8 cellular contexts compared by ENCODE assay signal in genomic region chr18:21682276-21683051, GRCh38. TPM values are rescaled to one million over a fixed set of nuclear protein-coding genes. Genes with fewer than 3 reads are reported as not detected.
DNase-seq lines count a peak whose midpoint lies in the region; ATAC-seq and TF ChIP-seq lines count a peak whose summit lies in the region.

No MANE protein-coding gene starts in this region.

- H3K4me3 Mint-ChIP-seq in CD4-positive, CD25-positive, alpha-beta regulatory T cell: no peak overlapping the region

- H3K36me3 Mint-ChIP-seq in CD4-positive, CD25-positive, alpha-beta regulatory T cell: peaks cover 3% of the 10 kb centered on the region

- TF ChIP-seq CTCF in NB4 (IDR thresholded peaks at IDR 0.05; ENCODE audit: low read depth, low read length) (no peak), lower lobe of right lung (IDR thresholded peaks at IDR 0.05) (no peak)

- H3K27me3 Mint-ChIP-seq in CD4-positive, CD25-positive, alpha-beta regulatory T cell: no peaks in the 10 kb centered on the region

- H3K27ac Mint-ChIP-seq in CD4-positive, CD25-positive, alpha-beta regulatory T cell: no peak overlapping the region

- DNase-seq in CD4-positive, CD25-positive, alpha-beta regulatory T cell: peak in 2 of 3 donors; percentile 58 to 89
- DNase-seq in NB4 (ENCODE audit: low read depth) (peak; percentile 83), caudate nucleus (lab: John Stamatoyannopoulos, UW) (no peak), lower lobe of right lung (no peak), DMS153 treated with DMSO at 0.1 percent for 48 hours (lab: John Stamatoyannopoulos, UW; ENCODE audit: unreplicated experiment) (no peak), NCI-H187 treated with DMSO at 0.1 percent for 48 hours (lab: John Stamatoyannopoulos, UW) (no peak)

- peaks cover 20% of the 10 kb centered on the region for H3K4me1 ChIP-seq in CD4-positive, CD25-positive, alpha-beta regulatory T cell (ENCODE audit: control insufficient read depth, insufficient read depth, low read length, poor library complexity, severe bottlenecking)
- peaks cover 33% of the 10 kb centered on the region for H3K4me1 ChIP-seq in lower lobe of right lung
- no peaks in the 10 kb centered on the region for H3K4me1 ChIP-seq in urinary bladder (ENCODE audit: insufficient read depth)

- peaks cover 12% of the 10 kb centered on the region for H3K36me3 ChIP-seq in CD4-positive, CD25-positive, alpha-beta regulatory T cell (ENCODE audit: control insufficient read depth, insufficient read depth, low read length)
- H3K36me3 ChIP-seq in lower lobe of right lung (no peaks in the 10 kb centered on the region), urinary bladder (ENCODE audit: insufficient read depth) (no peaks in the 10 kb centered on the region)

- H3K27me3 ChIP-seq in CD4-positive, CD25-positive, alpha-beta regulatory T cell (ENCODE audit: control insufficient read depth, insufficient read depth, low read length): no peaks in the 10 kb centered on the region
- H3K27me3 ChIP-seq in lower lobe of right lung (ENCODE audit: low read depth): no peaks in the 10 kb centered on the region

- 23% methylated on average over 14 of the region's 14 CpGs for WGBS in urinary bladder

- H3K9me3 Mint-ChIP-seq in CD4-positive, CD25-positive, alpha-beta regulatory T cell: no peaks in the 10 kb centered on the region

- ATAC-seq in CD4-positive, CD25-positive, alpha-beta regulatory T cell (ENCODE audit: low read depth in 2 of 2): peak; percentile 79 to 81
- ATAC-seq in GM21360 (IDR thresholded peaks at IDR 0.05; ENCODE audit: unreplicated experiment) (peak; percentile 42), lower lobe of right lung (peak; percentile 84 to 87)

- no peaks in the 10 kb centered on the region for H3K9me3 ChIP-seq in CD4-positive, CD25-positive, alpha-beta regulatory T cell (ENCODE audit: control insufficient read depth in 2 of 2, low read length in 2 of 2)
- no peaks in the 10 kb centered on the region for H3K9me3 ChIP-seq in lower lobe of right lung

- no peak for TF ChIP-seq POLR2A in NB4 (IDR thresholded peaks at IDR 0.05; ENCODE audit: extremely low read depth, insufficient read length)

- peak overlapping the region; percentile 86 for H3K4me3 ChIP-seq in CD4-positive, CD25-positive, alpha-beta regulatory T cell (ENCODE audit: low read depth, low read length)
- peak overlapping the region; percentile 51 for H3K4me3 ChIP-seq in NB4 (ENCODE audit: low read depth, low read length)
- peak overlapping the region; percentile 53 for H3K4me3 ChIP-seq in lower lobe of right lung
- peak overlapping the region; percentile 30 for H3K4me3 ChIP-seq in urinary bladder (ENCODE audit: low read depth, low read length)

- H3K4me1 Mint-ChIP-seq in CD4-positive, CD25-positive, alpha-beta regulatory T cell: peaks cover 13 to 29% (median 19%) of the 10 kb centered on the region in 4 donors

- intact Hi-C loops in lower lobe of right lung (cut with DNase I): no loop called here

- peak overlapping the region; percentile 86 for H3K27ac ChIP-seq in CD4-positive, CD25-positive, alpha-beta regulatory T cell (ENCODE audit: insufficient read depth, low read length, poor library complexity, severe bottlenecking)
- H3K27ac ChIP-seq in caudate nucleus (ENCODE audit: low read depth, low read length) (peak overlapping the region; percentile 2), lower lobe of right lung (peak overlapping the region; percentile 80), urinary bladder (ENCODE audit: low read depth) (peak overlapping the region; percentile 53)

RNA-seq across cellular contexts. Expression of gene ABHD3, which starts 22.1 kb away (rescaled TPM):
- 57.1 TPM for total RNA-seq in CD4-positive, CD25-positive, alpha-beta regulatory T cell
- 10 to 100 TPM; 37.7 to 48.7 (median 44.7) TPM for polyA plus RNA-seq in CD4-positive, CD25-positive, alpha-beta regulatory T cell
- 32.0 TPM for total RNA-seq in lower lobe of right lung
- total RNA-seq in urinary bladder: 21.4 TPM
- 14.2 TPM for polyA plus RNA-seq in urinary bladder

RNA-seq across cellular contexts. Expression of gene MIB1, which starts 58.1 kb away (rescaled TPM):
- 37.7 TPM for total RNA-seq in CD4-positive, CD25-positive, alpha-beta regulatory T cell
- 1 to 10 TPM; 7.3 to 9.9 (median 7.7) TPM for polyA plus RNA-seq in CD4-positive, CD25-positive, alpha-beta regulatory T cell
- total RNA-seq in lower lobe of right lung (29.3 TPM), urinary bladder (103 TPM)
- polyA plus RNA-seq in urinary bladder: 14.0 TPM

Comparison
In these comparisons a context has a peak if more than half of its experiments do, and no peak if none do; other contexts are left out.
1. DNase-seq: peak in CD4-positive, CD25-positive, alpha-beta regulatory T cell (2 of 3) and NB4 (single experiment); none in caudate nucleus (0 of 61), lower lobe of right lung (single experiment), DMS153 treated with DMSO at 0.1 percent for 48 hours (single experiment) and NCI-H187 treated with DMSO at 0.1 percent for 48 hours (single experiment).
2. H3K27ac ChIP-seq: peak in every context shown above with its lines; median percentile 86 in CD4-positive, CD25-positive, alpha-beta regulatory T cell; 80 in lower lobe of right lung; 53 in urinary bladder; 2 in caudate nucleus.
3. H3K4me3 ChIP-seq: peak in every context shown above with its lines; median percentile 86 in CD4-positive, CD25-positive, alpha-beta regulatory T cell; 53 in lower lobe of right lung; 51 in NB4; 30 in urinary bladder.
4. Peak in every context shown above with its lines, with median percentiles within 50 percentile points of each other: ATAC-seq.